Comparison of ENCODE assay signal across 15 cellular contexts in genomic region chr4:150572704-150573504, GRCh38. TPM values are rescaled to one million over a fixed set of nuclear protein-coding genes. Genes with fewer than 3 reads are reported as not detected.
DNase-seq lines count a peak whose midpoint lies in the region; ATAC-seq, FAIRE-seq and TF ChIP-seq lines count a peak whose summit lies in the region.
"Had no signal": no experiment of that assay in that cellular context is flagged by ENCODE, and none has a peak within 500 bp of the region (broad histone marks: within the 10 kb centered on the region; RNA-seq: fewer than 3 reads in every experiment).

No MANE protein-coding gene starts in this region.

- H3K27ac ChIP-seq in muscle layer of colon (ENCODE audit: low read depth, low read length) = peak overlapping the region; percentile 65
- H3K27ac ChIP-seq: HL-60, vagina had no signal

- peaks cover 15% of the 10 kb centered on the region for H3K4me1 ChIP-seq in muscle layer of colon (ENCODE audit: insufficient read depth, low read length)
- H3K4me1 ChIP-seq: vagina had no signal

- peak overlapping the region in 1 of 2 donors; percentile 8 for H3K4me3 ChIP-seq in muscle layer of colon (ENCODE audit: low read depth in 1 of 2, low read length in 2 of 2)
- H3K4me3 ChIP-seq: vagina had no signal

- H3K27me3 ChIP-seq in muscle layer of colon (ENCODE audit: control insufficient read depth in 1 of 2, insufficient read depth in 2 of 2, low read length in 2 of 2) = no peaks in the 10 kb centered on the region
- H3K27me3 ChIP-seq: vagina had no signal

- DNase-seq in GM12891 (ENCODE audit: insufficient read length, low spot score) (no peak), NCI-H526 (lab: John Stamatoyannopoulos, UW) (peak; percentile 51 to 77), NCI-H128 (lab: John Stamatoyannopoulos, UW; ENCODE audit: unreplicated experiment) (no peak), NCI-H446 (lab: John Stamatoyannopoulos, UW) (no peak)
- DNase-seq: amygdala; cortex of kidney; Kasumi-1; NCI-H2081 treated with DMSO at 0.1 percent for 48 hours; stimulated activated naive B cell treated with anti-CD40 and anti-IgM and Interleukin-4, amounts not matched to agents 10 μg/mL and 1 μg/mL and 100 μg/mL, for 72 hours had no signal

- FAIRE-seq in GM12891 (lab: Jason Lieb, UNC) = peak; percentile 38

- no peaks in the 10 kb centered on the region for H3K36me3 ChIP-seq in muscle layer of colon (ENCODE audit: insufficient read depth, low read length)
- H3K36me3 ChIP-seq: vagina had no signal

- H3K9me3 ChIP-seq in muscle layer of colon (ENCODE audit: low read length) = no peaks in the 10 kb centered on the region
- H3K9me3 ChIP-seq: vagina had no signal

- ATAC-seq in GM19351 (IDR thresholded peaks at IDR 0.05; ENCODE audit: unreplicated experiment) (peak; percentile 79), HG03139 (IDR thresholded peaks at IDR 0.05; ENCODE audit: unreplicated experiment) (no peak)
- ATAC-seq: stimulated activated naive B cell treated with anti-CD40 and anti-IgM and Interleukin-4, amounts not matched to agents 10 μg/mL and 1 μg/mL and 100 μg/mL, for 72 hours; WTC11 had no signal

- no peak overlapping the region for H3K9ac ChIP-seq in muscle layer of colon (ENCODE audit: low read length)

- no peak for TF ChIP-seq POLR2A in GM12891 (IDR thresholded peaks at IDR 0.05; ENCODE audit: low read depth, low read length)

TF ChIP-seq in GM12891, 5 proteins besides CTCF, POLR2A, EP300 and RAD21:
- TF ChIP-seq SPI1 (IDR thresholded peaks at IDR 0.05; ENCODE audit: low read depth, low read length) = no peak
- no peak for TF ChIP-seq POLR2AphosphoS5 (IDR thresholded peaks at IDR 0.05; ENCODE audit: low read depth, low read length)
- no peak for TF ChIP-seq POU2F2 (IDR thresholded peaks at IDR 0.05; ENCODE audit: low read depth, low read length)
- TF ChIP-seq PAX5 (IDR thresholded peaks at IDR 0.05; ENCODE audit: insufficient read depth, low read length, severe bottlenecking) = no peak
- no peak for TF ChIP-seq TAF1 (IDR thresholded peaks at IDR 0.05; ENCODE audit: low read depth, low read length)

RNA-seq across cellular contexts. Expression of gene MAB21L2, which starts 9.0 kb away (rescaled TPM):
- polyA plus RNA-seq in GM12891 (2012; ENCODE audit: low read depth, missing spikeins) = 0.08 TPM

Comparison
In these comparisons a context has a peak if more than half of its experiments do, and no peak if none do; other contexts are left out.
1. DNase-seq: peak in NCI-H526 (2 of 2); none in GM12891 (single experiment), NCI-H128 (single experiment) and NCI-H446 (0 of 2).